In genomic region chr4:38464328-38464727, GRCh38 we compare ENCODE assay signal across 18 cellular contexts.
DNase-seq lines count a peak whose midpoint lies in the region; ATAC-seq, FAIRE-seq and TF ChIP-seq lines count a peak whose summit lies in the region.
"Had no signal": no experiment of that assay in that cellular context is flagged by ENCODE, and none has a peak within 500 bp of the region (broad histone marks: within the 10 kb centered on the region; RNA-seq: fewer than 3 reads in every experiment).

No MANE protein-coding gene starts in this region.

- TF ChIP-seq EP300 in K562 (IDR thresholded peaks at IDR 0.05; ENCODE audit: low read length), result no peak

- no peak overlapping the region for H3K9ac ChIP-seq in K562 (ENCODE audit: insufficient read depth in 1 of 2, low read depth in 2 of 2, low read length in 2 of 2)

- CTCF ChIA-PET in K562 (lab: Yijun Ruan, JAX; ENCODE audit: low intra/inter-chr PET ratio), result no interaction called here

- intact Hi-C loops in K562 (cut with micrococcal nuclease), result loop anchor here (10.0 kb wide), 1 partner anchor 140 kb away; no protein-coding TSS in a partner anchor

- H3K36me3 ChIP-seq in K562 (ENCODE audit: control insufficient read depth, insufficient read depth, low read length) (no peaks in the 10 kb centered on the region), osteoblast (ENCODE audit: insufficient read depth, low read length) (no peaks in the 10 kb centered on the region)

- TF ChIP-seq POLR2A in GM12891 (IDR thresholded peaks at IDR 0.05; ENCODE audit: low read depth, low read length) (no peak), K562 (conservative IDR thresholded peaks at IDR 0.05) (no peak)

- H3K4me2 ChIP-seq in K562 (ENCODE audit: insufficient read depth, low read length) (no peak overlapping the region), osteoblast (ENCODE audit: insufficient read depth, low read length) (no peak overlapping the region)
- H3K4me2 ChIP-seq: GM23338 had no signal

- no peaks in the 10 kb centered on the region for H4K20me1 ChIP-seq in K562 (replicated peaks; ENCODE audit: control insufficient read depth, insufficient read depth, low read length)
- no peaks in the 10 kb centered on the region for H4K20me1 ChIP-seq in osteoblast (ENCODE audit: insufficient read depth, low read length)

- in situ Hi-C loops in K562 (cut with MboI), result no loop called here

- no peaks in the 10 kb centered on the region for H3K9me1 ChIP-seq in K562 (ENCODE audit: control insufficient read depth, insufficient read depth, low read length)

- WGBS in K562 (ENCODE audit: insufficient coverage, low coverage, missing lambda C conversion rate), result 82% methylated on average over 4 of the region's 4 CpGs

- FAIRE-seq in GM12891 (lab: Jason Lieb, UNC) (peak; percentile 59), K562 (lab: Jason Lieb, UNC) (no peak)
- FAIRE-seq: RCC 7860 had no signal

- H3K4me1 ChIP-seq in K562 (replicated peaks in 1 of 2; ENCODE audit: control insufficient read depth in 2 of 2, insufficient read depth in 2 of 2, low read length in 2 of 2), result peaks cover 4 to 35% of the 10 kb centered on the region in 2 experiments; a peak in 4 of 5 replicates
- no peaks in the 10 kb centered on the region for H3K4me1 ChIP-seq in osteoblast (ENCODE audit: insufficient read depth, low read length)

- peak; percentile 26 for DNase-seq in DMS53 (lab: John Stamatoyannopoulos, UW)
- DNase-seq in DMS53 treated with DMSO at 0.1 percent for 48 hours (lab: John Stamatoyannopoulos, UW; ENCODE audit: unreplicated experiment), result no peak
- no peak for DNase-seq in GM12891 (ENCODE audit: insufficient read length, low spot score)
- no peak for DNase-seq in K562 (ENCODE audit: extremely low read depth in 1 of 4, low spot score in 3 of 4)
- peak; percentile 23 for DNase-seq in osteoblast (ENCODE audit: insufficient read length, low spot score, missing footprints)
- no peak for DNase-seq in DMS79 treated with DMSO at 0.1 percent for 48 hours (lab: John Stamatoyannopoulos, UW)
- no peak for DNase-seq in superior temporal gyrus (ENCODE audit: extremely low spot score)
- DNase-seq in GM19240 (ENCODE audit: insufficient read length, low spot score), result no peak
- DNase-seq: AML-193; DMS153; KBM-7; NCI-H1105; NCI-H2081; NCI-H748 treated with DMSO at 0.1 percent for 48 hours; NK-92 treated with Interleukin-12 subunit alpha and Interleukin-12 subunit beta, amount 100 ng/mL, for 24 hours had no signal

- H3K27me3 ChIP-seq in K562 (ENCODE audit: control insufficient read depth in 2 of 2, insufficient read depth in 2 of 2, low read length in 2 of 2) (no peaks in the 10 kb centered on the region), osteoblast (ENCODE audit: insufficient read depth, low read length) (peaks cover 2% of the 10 kb centered on the region)

- TF ChIP-seq CTCF in K562 (IDR thresholded peaks at IDR 0.05 in 2 of 3, conservative IDR thresholded peaks at IDR 0.05 in 1 of 3; ENCODE audit: insufficient read depth in 2 of 3, low read depth in 1 of 3, low read length in 3 of 3), result no peak
- no peak for TF ChIP-seq CTCF in osteoblast (IDR thresholded peaks at IDR 0.05; ENCODE audit: extremely low read depth, low read depth, low read length)

- H3K79me2 ChIP-seq in K562 (ENCODE audit: control insufficient read depth, insufficient read depth, low read length), result no peaks in the 10 kb centered on the region
- H3K79me2 ChIP-seq in osteoblast (ENCODE audit: insufficient read depth, low read length), result no peaks in the 10 kb centered on the region

- H3K4me3 ChIP-seq in K562 (no peak overlapping the region), osteoblast (ENCODE audit: insufficient read depth, low read length) (no peak overlapping the region)
- H3K4me3 ChIP-seq: GM23338 had no signal

- BruUV-seq in K562 (replicated peaks; lab: Mats Ljungman, UMichigan), result no TSS peak

- POLR2A ChIA-PET in K562 (lab: Yijun Ruan, JAX), result no interaction called here

- no peak overlapping the region for H3K27ac ChIP-seq in K562 (ENCODE audit: extremely low read depth, low read depth, low read length)
- H3K27ac ChIP-seq in osteoblast (ENCODE audit: low read depth, low read length), result no peak overlapping the region

- ATAC-seq in K562, result no peak
- ATAC-seq: GM23338, Right ventricle myocardium inferior had no signal

- peak overlapping the region; percentile 51; the same call in 1 of the 2 replicates for H2AFZ ChIP-seq in K562 (ENCODE audit: low read depth, low read length)
- H2AFZ ChIP-seq in osteoblast (ENCODE audit: low read length), result no peak overlapping the region

- H3K9me3 ChIP-seq in K562 (replicated peaks; ENCODE audit: control insufficient read depth, insufficient read depth, low read depth, low read length) (peaks cover 10% of the 10 kb centered on the region), osteoblast (ENCODE audit: low read depth, low read length) (no peaks in the 10 kb centered on the region)

- TF ChIP-seq RAD21 in K562 (CRISPR knock-in tag; conservative IDR thresholded peaks at IDR 0.05 in 1 of 2, IDR thresholded peaks at IDR 0.05 in 1 of 2), result no peak

TF ChIP-seq in GM12891, 5 proteins besides CTCF, POLR2A, EP300 and RAD21:
- TF ChIP-seq SPI1 (IDR thresholded peaks at IDR 0.05; ENCODE audit: low read depth, low read length), result peak; percentile 49
- no peak for TF ChIP-seq POLR2AphosphoS5 (IDR thresholded peaks at IDR 0.05; ENCODE audit: low read depth, low read length)
- no peak for TF ChIP-seq PAX5 (IDR thresholded peaks at IDR 0.05; ENCODE audit: insufficient read depth, low read length, severe bottlenecking)

TF ChIP-seq in K562, 482 proteins besides CTCF, POLR2A, EP300 and RAD21 (continues in another document):
- TF ChIP-seq NCOA4 (IDR thresholded peaks at IDR 0.05; ENCODE audit: partially characterized antibody), result no peak
- TF ChIP-seq DACH1 (IDR thresholded peaks at IDR 0.05; ENCODE audit: partially characterized antibody), result no peak
- no peak for TF ChIP-seq TCF7L2 (IDR thresholded peaks at IDR 0.05; ENCODE audit: low read depth, low read length)
- TF ChIP-seq OTX1 (CRISPR knock-in tag; IDR thresholded peaks at IDR 0.05), result no peak
- TF ChIP-seq HDAC6 (IDR thresholded peaks at IDR 0.05; ENCODE audit: low read depth, low read length), result no peak
- no peak for TF ChIP-seq PML (IDR thresholded peaks at IDR 0.05; ENCODE audit: low read length)
- no peak for TF ChIP-seq GABPB2 (CRISPR knock-in tag; conservative IDR thresholded peaks at IDR 0.05)
- no peak for TF ChIP-seq UBTF (IDR thresholded peaks at IDR 0.05; ENCODE audit: borderline replicate concordance in 1 of 2, low read depth in 2 of 2, low read length in 2 of 2)
- TF ChIP-seq VEZF1 (CRISPR knock-in tag; IDR thresholded peaks at IDR 0.05), result no peak
- TF ChIP-seq PRDM10 (IDR thresholded peaks at IDR 0.05; ENCODE audit: partially characterized antibody), result no peak
- no peak for TF ChIP-seq ZNF57 (CRISPR knock-in tag; IDR thresholded peaks at IDR 0.05)

Comparison
In these comparisons a context has a peak if more than half of its experiments do, and no peak if none do; other contexts are left out.
1. DNase-seq: peak in DMS53 (single experiment) and osteoblast (single experiment); none in DMS53 treated with DMSO at 0.1 percent for 48 hours (single experiment), GM12891 (single experiment), K562 (0 of 4), DMS79 treated with DMSO at 0.1 percent for 48 hours (single experiment), superior temporal gyrus (single experiment) and GM19240 (single experiment).